ENCODE assay signal across 33 cellular contexts in the genomic region with DNA sequence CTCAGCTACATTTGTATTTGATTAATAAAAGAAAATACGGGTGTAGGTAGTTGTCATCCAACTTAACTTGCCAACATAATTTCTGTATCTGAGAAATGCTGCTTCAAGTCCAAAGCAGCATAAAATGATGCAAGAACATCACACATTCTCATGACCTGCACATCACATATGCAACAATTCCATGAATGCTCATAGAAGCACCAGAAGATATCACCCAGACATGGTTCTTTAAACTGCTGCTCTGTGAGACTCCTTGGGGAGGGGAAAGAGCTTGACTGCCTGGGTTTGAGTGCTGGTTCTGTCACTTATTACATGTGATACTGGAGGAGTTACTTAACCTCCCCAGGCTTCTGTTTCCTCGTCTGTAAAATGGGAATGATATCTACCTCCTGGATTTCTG. TPM values are rescaled to one million over a fixed set of nuclear protein-coding genes. Genes with fewer than 3 reads are reported as not detected.
DNase-seq lines count a peak whose midpoint lies in the region; ATAC-seq and TF ChIP-seq lines count a peak whose summit lies in the region.
"Had no signal": no experiment of that assay in that cellular context is flagged by ENCODE, and none has a peak within 500 bp of the region (broad histone marks: within the 10 kb centered on the region; RNA-seq: fewer than 3 reads in every experiment).

No MANE protein-coding gene starts in this region.

- H3K9me3 Mint-ChIP-seq in activated CD4-positive, alpha-beta T cell treated with anti-CD3 and anti-CD28 coated beads, Interleukin-2, amount 10 ng/mL, durations not matched to agents 24 days and 14 days = no peaks in the 10 kb centered on the region
- no peaks in the 10 kb centered on the region for H3K9me3 Mint-ChIP-seq in activated CD4-positive, alpha-beta T cell treated with anti-CD3 and anti-CD28 coated beads for 36 hours (ENCODE audit: low read depth)
- H3K9me3 Mint-ChIP-seq in stimulated activated naive B cell treated with anti-CD40 and anti-IgM and Interleukin-4, amounts not matched to agents 10 μg/mL and 1 μg/mL and 100 μg/mL, for 72 hours = no peaks in the 10 kb centered on the region
- H3K9me3 Mint-ChIP-seq: activated CD4-positive, alpha-beta memory T cell treated with anti-CD3 and anti-CD28 coated beads for 36 hours; activated naive CD8-positive, alpha-beta T cell treated with anti-CD3 and anti-CD28 coated beads, Interleukin-2, amount 50 U/mL, for 24 hours; CD4-positive, alpha-beta T cell had no signal

- H3K4me3 ChIP-seq in OCI-LY3 (ENCODE audit: low read length) (no peak overlapping the region), fibroblast of the aortic adventitia (ENCODE audit: low read depth, low read length) (no peak overlapping the region), parathyroid adenoma (ENCODE audit: low read depth, low read length) (no peak overlapping the region)
- H3K4me3 ChIP-seq: MG63, SJCRH30, skin epidermis had no signal

- no peak overlapping the region for H3K27ac Mint-ChIP-seq in activated CD4-positive, alpha-beta T cell treated with anti-CD3 and anti-CD28 coated beads, Interleukin-2, amount 10 ng/mL, durations not matched to agents 24 days and 14 days
- no peak overlapping the region for H3K27ac Mint-ChIP-seq in activated CD4-positive, alpha-beta T cell treated with anti-CD3 and anti-CD28 coated beads for 36 hours
- no peak overlapping the region for H3K27ac Mint-ChIP-seq in stimulated activated naive B cell treated with anti-CD40 and anti-IgM and Interleukin-4, amounts not matched to agents 10 μg/mL and 1 μg/mL and 100 μg/mL, for 72 hours
- H3K27ac Mint-ChIP-seq: activated CD4-positive, alpha-beta memory T cell treated with anti-CD3 and anti-CD28 coated beads for 36 hours; activated naive CD8-positive, alpha-beta T cell treated with anti-CD3 and anti-CD28 coated beads, Interleukin-2, amount 50 U/mL, for 24 hours; CD4-positive, alpha-beta T cell had no signal

- peak overlapping the region; percentile 80 for H3K4me2 ChIP-seq in OCI-LY3 (ENCODE audit: low read length)
- no peak overlapping the region for H3K4me2 ChIP-seq in parathyroid adenoma (ENCODE audit: low read length)

- TF ChIP-seq CTCF in OCI-LY3 (IDR thresholded peaks at IDR 0.05; ENCODE audit: low read depth, low read length) (no peak), fibroblast of the aortic adventitia (IDR thresholded peaks at IDR 0.05; ENCODE audit: insufficient read depth, low read length) (no peak), parathyroid adenoma (IDR thresholded peaks at IDR 0.05) (no peak)

- no peak for DNase-seq in activated CD4-positive, alpha-beta T cell treated with anti-CD3 and anti-CD28 coated beads, Interleukin-2, amount 10 ng/mL, durations not matched to agents 24 days and 14 days
- no peak for DNase-seq in activated CD4-positive, alpha-beta T cell treated with anti-CD3 and anti-CD28 coated beads for 36 hours
- DNase-seq in fibroblast of the aortic adventitia (ENCODE audit: low read depth) = peak; percentile 48
- no peak for DNase-seq in COR-L47 (lab: John Stamatoyannopoulos, UW)
- no peak for DNase-seq in stimulated activated naive B cell treated with anti-CD40 and anti-IgM and Interleukin-4, amounts not matched to agents 10 μg/mL and 1 μg/mL and 100 μg/mL, for 72 hours
- DNase-seq: activated CD4-positive, alpha-beta memory T cell treated with anti-CD3 and anti-CD28 coated beads for 36 hours; activated CD8-positive, alpha-beta memory T cell treated with anti-CD3 and anti-CD28 coated beads, Interleukin-2, amount 50 U/mL, for 4 hours; activated effector memory CD4-positive, alpha-beta T cell treated with anti-CD3 and anti-CD28 coated beads, Interleukin-2, amount 50 U/mL, for 16 hours; activated naive CD8-positive, alpha-beta T cell treated with anti-CD3 and anti-CD28 coated beads, Interleukin-2, amount 50 U/mL, for 24 hours; AML-193; CD4-positive, alpha-beta T cell; foreskin keratinocyte; GOT3; heart right ventricle; KG1; kidney; left ventricle myocardium superior; MG63; midbrain; naive thymus-derived CD8-positive, alpha-beta T cell; NCI-H1105 treated with DMSO at 0.1 percent for 48 hours; NCI-H187 treated with DMSO at 0.1 percent for 48 hours; NCI-H2171; NCI-H510A; retina; SJCRH30; stimulated activated naive CD4-positive, alpha-beta T cell treated with Interleukin-2 at 50 U/mL for 16 hours; SW 1271 had no signal

- H3K36me3 Mint-ChIP-seq in activated CD4-positive, alpha-beta T cell treated with anti-CD3 and anti-CD28 coated beads, Interleukin-2, amount 10 ng/mL, durations not matched to agents 24 days and 14 days (ENCODE audit: low read depth) = no peaks in the 10 kb centered on the region
- H3K36me3 Mint-ChIP-seq in activated CD4-positive, alpha-beta T cell treated with anti-CD3 and anti-CD28 coated beads for 36 hours (ENCODE audit: low read depth) = no peaks in the 10 kb centered on the region
- no peaks in the 10 kb centered on the region for H3K36me3 Mint-ChIP-seq in stimulated activated naive B cell treated with anti-CD40 and anti-IgM and Interleukin-4, amounts not matched to agents 10 μg/mL and 1 μg/mL and 100 μg/mL, for 72 hours
- H3K36me3 Mint-ChIP-seq: activated CD4-positive, alpha-beta memory T cell treated with anti-CD3 and anti-CD28 coated beads for 36 hours had no signal

- H3K79me2 ChIP-seq in OCI-LY3 (ENCODE audit: low read length) = no peaks in the 10 kb centered on the region
- no peaks in the 10 kb centered on the region for H3K79me2 ChIP-seq in parathyroid adenoma

- H3K27ac ChIP-seq in OCI-LY3 (ENCODE audit: low read length) = no peak overlapping the region
- peak overlapping the region; percentile 82 for H3K27ac ChIP-seq in parathyroid adenoma
- H3K27ac ChIP-seq: foreskin keratinocyte, heart right ventricle, SJCRH30, suprapubic skin had no signal

- intact Hi-C loops in activated CD4-positive, alpha-beta T cell treated with anti-CD3 and anti-CD28 coated beads, Interleukin-2, amount 10 ng/mL, durations not matched to agents 24 days and 14 days (cut with micrococcal nuclease) = no loop called here
- intact Hi-C loops in activated CD4-positive, alpha-beta T cell treated with anti-CD3 and anti-CD28 coated beads for 36 hours (cut with DNase I, micrococcal nuclease) = no loop called here

- peaks cover 17% of the 10 kb centered on the region for H3K4me1 Mint-ChIP-seq in activated CD4-positive, alpha-beta T cell treated with anti-CD3 and anti-CD28 coated beads, Interleukin-2, amount 10 ng/mL, durations not matched to agents 24 days and 14 days
- H3K4me1 Mint-ChIP-seq in activated CD4-positive, alpha-beta T cell treated with anti-CD3 and anti-CD28 coated beads for 36 hours = peaks cover 18% of the 10 kb centered on the region
- peaks cover 16 to 32% of the 10 kb centered on the region in 2 donors for H3K4me1 Mint-ChIP-seq in stimulated activated naive B cell treated with anti-CD40 and anti-IgM and Interleukin-4, amounts not matched to agents 10 μg/mL and 1 μg/mL and 100 μg/mL, for 72 hours

- H3K27me3 Mint-ChIP-seq in activated CD4-positive, alpha-beta T cell treated with anti-CD3 and anti-CD28 coated beads, Interleukin-2, amount 10 ng/mL, durations not matched to agents 24 days and 14 days = peaks cover 71% of the 10 kb centered on the region
- H3K27me3 Mint-ChIP-seq in activated CD4-positive, alpha-beta T cell treated with anti-CD3 and anti-CD28 coated beads for 36 hours = peaks cover 52% of the 10 kb centered on the region
- peaks cover 18 to 41% of the 10 kb centered on the region in 2 donors for H3K27me3 Mint-ChIP-seq in stimulated activated naive B cell treated with anti-CD40 and anti-IgM and Interleukin-4, amounts not matched to agents 10 μg/mL and 1 μg/mL and 100 μg/mL, for 72 hours

- H4K20me1 ChIP-seq in OCI-LY3 (ENCODE audit: insufficient read depth, low read length) = no peaks in the 10 kb centered on the region

- no peak for ATAC-seq in activated CD4-positive, alpha-beta T cell treated with anti-CD3 and anti-CD28 coated beads for 36 hours
- no peak for ATAC-seq in stimulated activated naive B cell treated with anti-CD40 and anti-IgM and Interleukin-4, amounts not matched to agents 10 μg/mL and 1 μg/mL and 100 μg/mL, for 72 hours (replicated peaks)
- no peak for ATAC-seq in GM21786 (IDR thresholded peaks at IDR 0.05; ENCODE audit: unreplicated experiment)
- ATAC-seq: activated naive CD8-positive, alpha-beta T cell treated with anti-CD3 and anti-CD28 coated beads, Interleukin-2, amount 50 U/mL, for 24 hours had no signal

- peak overlapping the region; percentile 33 for H3K4me3 Mint-ChIP-seq in activated CD4-positive, alpha-beta T cell treated with anti-CD3 and anti-CD28 coated beads, Interleukin-2, amount 10 ng/mL, durations not matched to agents 24 days and 14 days
- H3K4me3 Mint-ChIP-seq in activated CD4-positive, alpha-beta T cell treated with anti-CD3 and anti-CD28 coated beads for 36 hours = no peak overlapping the region
- peak overlapping the region in 1 of 2 donors; percentile 37 for H3K4me3 Mint-ChIP-seq in stimulated activated naive B cell treated with anti-CD40 and anti-IgM and Interleukin-4, amounts not matched to agents 10 μg/mL and 1 μg/mL and 100 μg/mL, for 72 hours
- H3K4me3 Mint-ChIP-seq: activated CD4-positive, alpha-beta memory T cell treated with anti-CD3 and anti-CD28 coated beads for 36 hours; activated naive CD8-positive, alpha-beta T cell treated with anti-CD3 and anti-CD28 coated beads, Interleukin-2, amount 50 U/mL, for 24 hours had no signal

- POLR2A ChIA-PET in activated CD4-positive, alpha-beta T cell treated with anti-CD3 and anti-CD28 coated beads for 36 hours (lab: Charles Lee) = no interaction called here

- H3K9ac ChIP-seq in OCI-LY3 (ENCODE audit: low read length) (no peak overlapping the region), parathyroid adenoma (no peak overlapping the region)

- H3K9me3 ChIP-seq in OCI-LY3 (ENCODE audit: insufficient read depth, low read length) = no peaks in the 10 kb centered on the region
- H3K9me3 ChIP-seq in parathyroid adenoma (ENCODE audit: control insufficient read depth, low read length) = no peaks in the 10 kb centered on the region
- H3K9me3 ChIP-seq: heart right ventricle, MG63, SJCRH30, suprapubic skin had no signal

- H3K27me3 ChIP-seq in OCI-LY3 (ENCODE audit: low read depth, low read length) = peaks cover 24% of the 10 kb centered on the region
- H3K27me3 ChIP-seq in parathyroid adenoma (ENCODE audit: control insufficient read depth, insufficient read depth, low read length) = no peaks in the 10 kb centered on the region
- H3K27me3 ChIP-seq: MG63, SJCRH30, suprapubic skin had no signal

- peaks cover 14% of the 10 kb centered on the region for H3K4me1 ChIP-seq in OCI-LY3 (ENCODE audit: low read length)
- H3K4me1 ChIP-seq in parathyroid adenoma = peaks cover 12% of the 10 kb centered on the region
- H3K4me1 ChIP-seq: foreskin keratinocyte, SJCRH30 had no signal

- H3K36me3 ChIP-seq in OCI-LY3 (replicated peaks; ENCODE audit: low read depth, low read length) (no peaks in the 10 kb centered on the region), parathyroid adenoma (ENCODE audit: control insufficient read depth, insufficient read depth, low read length) (no peaks in the 10 kb centered on the region)
- H3K36me3 ChIP-seq: heart right ventricle, MG63, SJCRH30, suprapubic skin had no signal

- CTCF ChIA-PET in activated CD4-positive, alpha-beta T cell treated with anti-CD3 and anti-CD28 coated beads for 36 hours (lab: Charles Lee) = interaction anchor here (0.6 kb wide), 1 partner anchor 139 kb away, joined by 4 read pairs; no protein-coding TSS in a partner anchor

- peak overlapping the region; percentile 91; the same call in 1 of the 2 replicates for H2AFZ ChIP-seq in OCI-LY3 (ENCODE audit: low read depth, low read length)
- H2AFZ ChIP-seq in parathyroid adenoma = no peak overlapping the region

RNA-seq across cellular contexts. Expression of a gene that starts 39.4 kb away (rescaled TPM):
- total RNA-seq in activated CD4-positive, alpha-beta T cell treated with anti-CD3 and anti-CD28 coated beads, Interleukin-2, amount 10 ng/mL, durations not matched to agents 24 days and 14 days = 9.0 and 9.7 TPM in 2 replicates
- total RNA-seq in activated CD4-positive, alpha-beta T cell treated with anti-CD3 and anti-CD28 coated beads for 36 hours = 1 to 10 TPM; 5.4 to 6.2 TPM
- total RNA-seq in fibroblast of the aortic adventitia (ENCODE audit: low replicate concordance) = 8.8 and 14.9 TPM in 2 replicates

RNA-seq across cellular contexts. Expression of a gene that starts 54.6 kb away (rescaled TPM):
- total RNA-seq in activated CD4-positive, alpha-beta T cell treated with anti-CD3 and anti-CD28 coated beads, Interleukin-2, amount 10 ng/mL, durations not matched to agents 24 days and 14 days = 29.9 and 33.5 TPM in 2 replicates
- 10 to 100 TPM; 14.2 to 24.5 TPM for total RNA-seq in activated CD4-positive, alpha-beta T cell treated with anti-CD3 and anti-CD28 coated beads for 36 hours
- total RNA-seq in fibroblast of the aortic adventitia (ENCODE audit: low replicate concordance) = 21.3 and 24.0 TPM in 2 replicates

RNA-seq across cellular contexts. Expression of a gene that starts 58.9 kb away (rescaled TPM):
- total RNA-seq in activated CD4-positive, alpha-beta T cell treated with anti-CD3 and anti-CD28 coated beads, Interleukin-2, amount 10 ng/mL, durations not matched to agents 24 days and 14 days = 19.3 and 20.5 TPM in 2 replicates
- 10 to 100 TPM; 11.0 to 14.0 TPM for total RNA-seq in activated CD4-positive, alpha-beta T cell treated with anti-CD3 and anti-CD28 coated beads for 36 hours
- 6.2 and 7.6 TPM in 2 replicates for total RNA-seq in fibroblast of the aortic adventitia (ENCODE audit: low replicate concordance)
